Comparison of ENCODE assay signal across 16 cellular contexts in the genomic region with DNA sequence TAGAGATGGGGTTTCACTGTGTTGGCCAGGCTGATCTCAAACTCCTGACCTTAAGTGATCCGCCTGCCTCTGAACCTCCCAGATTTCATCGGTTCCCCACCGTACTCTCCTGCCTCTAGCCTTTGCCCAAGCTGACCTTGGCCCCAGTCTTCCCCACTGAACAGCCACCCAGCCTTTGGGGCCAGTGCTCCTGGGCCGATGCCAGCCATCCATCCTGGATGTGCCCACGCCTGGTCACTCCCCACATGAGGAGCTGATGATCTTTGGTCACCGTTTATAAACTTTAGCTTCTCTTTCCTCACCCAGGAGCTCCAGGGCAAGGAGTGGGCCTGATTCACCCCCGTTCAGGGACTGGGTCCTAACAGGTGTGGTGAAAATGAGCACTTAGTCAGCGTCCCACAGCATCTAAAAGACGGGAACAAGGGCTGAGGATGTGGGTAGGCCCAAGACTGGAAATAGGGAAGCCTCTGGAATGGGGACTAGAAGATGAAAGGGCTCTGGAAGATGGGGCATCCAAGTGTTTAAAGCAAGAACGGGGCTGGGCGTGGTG. TPM values are rescaled to one million over a fixed set of nuclear protein-coding genes. Genes with fewer than 3 reads are reported as not detected.
DNase-seq lines count a peak whose midpoint lies in the region; ATAC-seq and TF ChIP-seq lines count a peak whose summit lies in the region.
"Had no signal": no experiment of that assay in that cellular context is flagged by ENCODE, and none has a peak within 500 bp of the region (broad histone marks: within the 10 kb centered on the region; RNA-seq: fewer than 3 reads in every experiment).

No MANE protein-coding gene starts in this region.

- peaks cover 54% of the 10 kb centered on the region for H3K4me1 ChIP-seq in RWPE2 (ENCODE audit: insufficient read depth, poor library complexity, severe bottlenecking)
- H3K4me1 ChIP-seq in sigmoid colon = peaks cover 0 to 68% (median 56%) of the 10 kb centered on the region in 4 donors

- H3K4me3 ChIP-seq in AG04450 (ENCODE audit: low read depth, low read length) (no peak overlapping the region), RWPE2 (ENCODE audit: severe bottlenecking) (no peak overlapping the region), sigmoid colon (no peak overlapping the region)
- H3K4me3 ChIP-seq: GM12878, GM23248, spleen had no signal

- H3K9me3 Mint-ChIP-seq in glutamatergic neuron (ENCODE audit: unreplicated experiment) = peaks cover 2% of the 10 kb centered on the region
- H3K9me3 Mint-ChIP-seq in effector memory CD8-positive, alpha-beta T cell = no peaks in the 10 kb centered on the region
- H3K9me3 Mint-ChIP-seq: activated T-cell treated with anti-CD3 and anti-CD28 coated beads, Interleukin-2, amount 50 U/mL, for 4 hours had no signal

- H3K27me3 Mint-ChIP-seq in glutamatergic neuron (ENCODE audit: unreplicated experiment) = no peaks in the 10 kb centered on the region
- peaks cover 7 to 28% of the 10 kb centered on the region in 2 donors for H3K27me3 Mint-ChIP-seq in effector memory CD8-positive, alpha-beta T cell

- WGBS in sigmoid colon, 2 donors = 65 to 82% methylated on average over 11 of the region's 11 CpGs

- H3K4me3 Mint-ChIP-seq in glutamatergic neuron (ENCODE audit: unreplicated experiment) = no peak overlapping the region
- no peak overlapping the region for H3K4me3 Mint-ChIP-seq in effector memory CD8-positive, alpha-beta T cell
- H3K4me3 Mint-ChIP-seq: activated T-cell treated with anti-CD3 and anti-CD28 coated beads, Interleukin-2, amount 50 U/mL, for 4 hours had no signal

- H3K36me3 ChIP-seq in RWPE2 (ENCODE audit: low read depth) (no peaks in the 10 kb centered on the region), sigmoid colon (no peaks in the 10 kb centered on the region)
- H3K36me3 ChIP-seq: spleen had no signal

- no peak for TF ChIP-seq EP300 in sigmoid colon (IDR thresholded peaks at IDR 0.05)

- H3K27ac Mint-ChIP-seq in glutamatergic neuron (ENCODE audit: unreplicated experiment) = peak overlapping the region; percentile 39
- no peak overlapping the region for H3K27ac Mint-ChIP-seq in effector memory CD8-positive, alpha-beta T cell

- no peak for TF ChIP-seq POLR2A in sigmoid colon (IDR thresholded peaks at IDR 0.05)

- peaks cover 12% of the 10 kb centered on the region for H3K4me1 Mint-ChIP-seq in glutamatergic neuron (ENCODE audit: low read depth, unreplicated experiment)
- peaks cover 0 to 5% of the 10 kb centered on the region in 2 donors for H3K4me1 Mint-ChIP-seq in effector memory CD8-positive, alpha-beta T cell (ENCODE audit: low read depth in 2 of 2)

- H3K36me3 Mint-ChIP-seq in glutamatergic neuron (ENCODE audit: unreplicated experiment) = no peaks in the 10 kb centered on the region
- no peaks in the 10 kb centered on the region for H3K36me3 Mint-ChIP-seq in effector memory CD8-positive, alpha-beta T cell (ENCODE audit: insufficient read depth)

- H3K9me3 ChIP-seq in AG04450 (ENCODE audit: control insufficient read depth, insufficient read depth, low read length) = no peaks in the 10 kb centered on the region
- H3K9me3 ChIP-seq in RWPE2 (ENCODE audit: severe bottlenecking) = no peaks in the 10 kb centered on the region
- no peaks in the 10 kb centered on the region for H3K9me3 ChIP-seq in sigmoid colon
- H3K9me3 ChIP-seq: spleen had no signal

- intact Hi-C loops in sigmoid colon (cut with DNase I) = no loop called here

- TF ChIP-seq CTCF in AG04450 (IDR thresholded peaks at IDR 0.05; ENCODE audit: low read depth, low read length) (no peak), RWPE2 (IDR thresholded peaks at IDR 0.05; ENCODE audit: poor library complexity, severe bottlenecking) (no peak), glutamatergic neuron (IDR thresholded peaks at IDR 0.05; ENCODE audit: partially characterized antibody, unreplicated experiment) (no peak), sigmoid colon (IDR thresholded peaks at IDR 0.05) (no peak)

- DNase-seq in AG04450 (ENCODE audit: low read depth, low spot score) (no peak), RWPE2 (ENCODE audit: low spot score) (no peak), glutamatergic neuron (no peak), sigmoid colon (no peak), cerebellum (ENCODE audit: low spot score) (no peak), cerebellar cortex (ENCODE audit: low spot score) (no peak)
- DNase-seq in effector memory CD8-positive, alpha-beta T cell = no peak
- DNase-seq: activated CD4-positive, alpha-beta T cell treated with anti-CD3 and anti-CD28 coated beads for 1 hour; activated T-cell treated with anti-CD3 and anti-CD28 coated beads, Interleukin-2, amount 50 U/mL, for 4 hours; anterior cingulate cortex; DMS79 treated with DMSO at 0.1 percent for 48 hours; NCI-H1092 treated with DMSO at 0.1 percent for 48 hours; spleen had no signal

- POLR2A ChIA-PET in AG04450 (lab: Yijun Ruan, JAX) = no interaction called here

- ATAC-seq in RWPE2 (ENCODE audit: low read depth) (peak; percentile 35), HG02870 (IDR thresholded peaks at IDR 0.05; ENCODE audit: unreplicated experiment) (no peak)
- no peak for ATAC-seq in effector memory CD8-positive, alpha-beta T cell (replicated peaks)
- ATAC-seq: activated T-cell treated with anti-CD3 and anti-CD28 coated beads, Interleukin-2, amount 50 U/mL, for 4 hours; GM12878 had no signal

- H3K27ac ChIP-seq in AG04450 (ENCODE audit: low read depth, low read length) (peak overlapping the region; percentile 31), RWPE2 (ENCODE audit: poor library complexity, severe bottlenecking) (peak overlapping the region; percentile 95), sigmoid colon (peak overlapping the region; percentile 87 to 95 (median 94))

- CTCF ChIA-PET in AG04450 (lab: Charles Lee) = interaction anchor here (0.6 kb wide), 1 partner anchor 71 kb away, joined by 3 read pairs; no protein-coding TSS in a partner anchor

- H3K27me3 ChIP-seq in AG04450 (ENCODE audit: control insufficient read depth, insufficient read depth, low read length) (no peaks in the 10 kb centered on the region), RWPE2 (ENCODE audit: insufficient read depth, poor library complexity, severe bottlenecking) (no peaks in the 10 kb centered on the region), sigmoid colon (no peaks in the 10 kb centered on the region)

RNA-seq across cellular contexts. Expression of a gene that starts 22.9 kb away (rescaled TPM):
- polyA plus RNA-seq in AG04450 (2011; rRNA removed) (23.5 and 27.3 TPM in 2 replicates), sigmoid colon (10 to 100 TPM in 1 of 3 donors, 1 to 10 TPM in 2; 1.8 to 13.6 (median 3.5) TPM)
- polyA minus RNA-seq in AG04450 (2011; rRNA and poly(A)+ RNA removed) = 28.1 and 37.7 TPM in 2 replicates
- total RNA-seq in glutamatergic neuron (ENCODE audit: unreplicated experiment) (59.4 TPM), sigmoid colon (10 to 100 TPM; 15.0 to 24.2 (median 17.9) TPM), cerebellum (20.7 TPM)

Comparison
In these comparisons a context has a peak if more than half of its experiments do, and no peak if none do; other contexts are left out.
1. H3K27ac ChIP-seq: peak in every context shown above with its lines; median percentile 95 in RWPE2; 94 in sigmoid colon; 31 in AG04450.